In genomic region chr19:41570639-41571112, GRCh38 we compare ENCODE assay signal across 8 cellular contexts. TPM values are rescaled to one million over a fixed set of nuclear protein-coding genes. Genes with fewer than 3 reads are reported as not detected.
DNase-seq lines count a peak whose midpoint lies in the region; ATAC-seq and TF ChIP-seq lines count a peak whose summit lies in the region.

No MANE protein-coding gene starts in this region.

- H3K9me3 ChIP-seq in Caco-2: no peaks in the 10 kb centered on the region
- peaks cover 8% of the 10 kb centered on the region; the same call in 1 of the 2 replicates for H3K9me3 ChIP-seq in NT2/D1 (ENCODE audit: insufficient read depth, low read length)

- H3K9ac ChIP-seq in NT2/D1 (ENCODE audit: insufficient read length, low read depth): no peak overlapping the region

- POLR2A ChIA-PET in Caco-2 (lab: Charles Lee): interaction anchor here (0.6 kb wide), 1 partner anchor 132 kb away, joined by 3 read pairs; no protein-coding TSS in a partner anchor

- DNase-seq in Caco-2 (peak; percentile 80 to 83), HT1080 (ENCODE audit: low read depth) (peak; percentile 57), NT2/D1 (ENCODE audit: low read depth, low spot score) (peak; percentile 57), epithelial cell of proximal tubule (ENCODE audit: low read depth) (no peak)
- peak; percentile 51 for DNase-seq in activated CD8-positive, alpha-beta memory T cell treated with anti-CD3 and anti-CD28 coated beads, Interleukin-2, amount 50 U/mL, for 1 hour (ENCODE audit: extremely low read depth)
- DNase-seq in natural killer cell treated with Interleukin-12 subunit alpha and Interleukin-12 subunit beta and Interleukin-15 and Interleukin-18, amount 100 ng/mL, for 72 hours (ENCODE audit: low spot score): peak; percentile 87

- H3K4me3 ChIP-seq in Caco-2 (ENCODE audit: low read depth, low read length): no peak overlapping the region
- H3K4me3 ChIP-seq in NT2/D1 (ENCODE audit: insufficient read length, low read depth): no peak overlapping the region
- no peak overlapping the region for H3K4me3 ChIP-seq in epithelial cell of proximal tubule (ENCODE audit: low read depth, low read length)

- 0 out of 2 replicates have a peak, but pooled peaks cover 2% of the 10 kb centered on the region for H3K27me3 ChIP-seq in Caco-2 (replicated peaks; ENCODE audit: control insufficient read depth, insufficient read depth, low read length)
- peaks cover 99% of the 10 kb centered on the region for H3K27me3 ChIP-seq in NT2/D1 (ENCODE audit: insufficient read depth, insufficient read length)

- CTCF ChIA-PET in Caco-2 (lab: Charles Lee): interaction anchor here (0.6 to 1.3 kb wide), 6 partner anchors 19 to 230 kb away, joined by 3 to 13 read pairs (median 5); partner anchors contain the start of gene DMAC2

- H3K36me3 Mint-ChIP-seq in Caco-2 (ENCODE audit: insufficient read depth, unreplicated experiment): no peaks in the 10 kb centered on the region
- no peaks in the 10 kb centered on the region for H3K36me3 Mint-ChIP-seq in natural killer cell treated with Interleukin-12 subunit alpha and Interleukin-12 subunit beta and Interleukin-15 and Interleukin-18, amount 100 ng/mL, for 72 hours
- H3K36me3 Mint-ChIP-seq in stimulated activated memory B cell treated with anti-CD40 and anti-IgM and Interleukin-4, amounts not matched to agents 10 μg/mL and 1 μg/mL and 100 μg/mL, for 72 hours: peaks cover 14% of the 10 kb centered on the region

- ATAC-seq in natural killer cell treated with Interleukin-12 subunit alpha and Interleukin-12 subunit beta and Interleukin-15 and Interleukin-18, amount 100 ng/mL, for 72 hours: peak; percentile 88 to 89
- peak; percentile 97 for ATAC-seq in stimulated activated memory B cell treated with anti-CD40 and anti-IgM and Interleukin-4, amounts not matched to agents 10 μg/mL and 1 μg/mL and 100 μg/mL, for 72 hours
- ATAC-seq in HG02885 (IDR thresholded peaks at IDR 0.05; ENCODE audit: poor library complexity, unreplicated experiment): no peak

- H3K27me3 Mint-ChIP-seq in Caco-2 (ENCODE audit: insufficient read depth, unreplicated experiment): peaks cover 10% of the 10 kb centered on the region
- H3K27me3 Mint-ChIP-seq in natural killer cell treated with Interleukin-12 subunit alpha and Interleukin-12 subunit beta and Interleukin-15 and Interleukin-18, amount 100 ng/mL, for 72 hours: no peaks in the 10 kb centered on the region
- no peaks in the 10 kb centered on the region for H3K27me3 Mint-ChIP-seq in stimulated activated memory B cell treated with anti-CD40 and anti-IgM and Interleukin-4, amounts not matched to agents 10 μg/mL and 1 μg/mL and 100 μg/mL, for 72 hours

- no peaks in the 10 kb centered on the region for H3K9me3 Mint-ChIP-seq in Caco-2 (ENCODE audit: unreplicated experiment)
- H3K9me3 Mint-ChIP-seq in natural killer cell treated with Interleukin-12 subunit alpha and Interleukin-12 subunit beta and Interleukin-15 and Interleukin-18, amount 100 ng/mL, for 72 hours: no peaks in the 10 kb centered on the region
- H3K9me3 Mint-ChIP-seq in stimulated activated memory B cell treated with anti-CD40 and anti-IgM and Interleukin-4, amounts not matched to agents 10 μg/mL and 1 μg/mL and 100 μg/mL, for 72 hours: no peaks in the 10 kb centered on the region

- intact Hi-C loops in Caco-2 (cut with micrococcal nuclease; ENCODE audit: unreplicated experiment): loop anchor here (1.0 kb wide), 1 partner anchor 121 kb away; no protein-coding TSS in a partner anchor

- peak; percentile 84 to 96 for TF ChIP-seq CTCF in Caco-2 (IDR thresholded peaks at IDR 0.05; ENCODE audit: insufficient read depth in 1 of 2, low read depth in 1 of 2, low read length in 1 of 2, severe bottlenecking in 1 of 2, unreplicated experiment in 1 of 2)
- TF ChIP-seq CTCF in epithelial cell of proximal tubule (conservative IDR thresholded peaks at IDR 0.05; ENCODE audit: low read depth, low read length): peak; percentile 96

- H3K27ac Mint-ChIP-seq in Caco-2 (ENCODE audit: unreplicated experiment): no peak overlapping the region
- peak overlapping the region in 1 of 2 donors; percentile 58 for H3K27ac Mint-ChIP-seq in natural killer cell treated with Interleukin-12 subunit alpha and Interleukin-12 subunit beta and Interleukin-15 and Interleukin-18, amount 100 ng/mL, for 72 hours
- no peak overlapping the region for H3K27ac Mint-ChIP-seq in stimulated activated memory B cell treated with anti-CD40 and anti-IgM and Interleukin-4, amounts not matched to agents 10 μg/mL and 1 μg/mL and 100 μg/mL, for 72 hours

- BruUV-seq in Caco-2 (replicated peaks; lab: Mats Ljungman, UMichigan): no TSS peak

- no peaks in the 10 kb centered on the region for H3K4me1 ChIP-seq in Caco-2
- H3K4me1 ChIP-seq in NT2/D1 (ENCODE audit: insufficient read depth, insufficient read length): no peaks in the 10 kb centered on the region

- no peak overlapping the region for H3K4me3 Mint-ChIP-seq in Caco-2 (ENCODE audit: unreplicated experiment)
- H3K4me3 Mint-ChIP-seq in natural killer cell treated with Interleukin-12 subunit alpha and Interleukin-12 subunit beta and Interleukin-15 and Interleukin-18, amount 100 ng/mL, for 72 hours: no peak overlapping the region
- no peak overlapping the region for H3K4me3 Mint-ChIP-seq in stimulated activated memory B cell treated with anti-CD40 and anti-IgM and Interleukin-4, amounts not matched to agents 10 μg/mL and 1 μg/mL and 100 μg/mL, for 72 hours

- H3K36me3 ChIP-seq in Caco-2 (ENCODE audit: control insufficient read depth, insufficient read depth, low read length) (no peaks in the 10 kb centered on the region), NT2/D1 (ENCODE audit: insufficient read depth, insufficient read length, low read length) (no peaks in the 10 kb centered on the region)

- no peaks in the 10 kb centered on the region for H3K4me1 Mint-ChIP-seq in Caco-2 (ENCODE audit: low read depth, unreplicated experiment)
- H3K4me1 Mint-ChIP-seq in natural killer cell treated with Interleukin-12 subunit alpha and Interleukin-12 subunit beta and Interleukin-15 and Interleukin-18, amount 100 ng/mL, for 72 hours (ENCODE audit: low read depth in 2 of 2): peaks cover 12 to 14% of the 10 kb centered on the region in 2 donors
- peaks cover 32% of the 10 kb centered on the region for H3K4me1 Mint-ChIP-seq in stimulated activated memory B cell treated with anti-CD40 and anti-IgM and Interleukin-4, amounts not matched to agents 10 μg/mL and 1 μg/mL and 100 μg/mL, for 72 hours

RNA-seq across cellular contexts. Expression of gene CEACAM21, which starts 5.3 kb away (rescaled TPM):
- total RNA-seq in Caco-2 (2022) (not detected in 2 replicates), epithelial cell of proximal tubule (not detected in 2 replicates)
- total RNA-seq in HT1080 (2014; rRNA removed; shearing (Covaris generic)): not detected in 2 replicates
- not detected in 2 replicates for polyA plus RNA-seq in HT1080 (2015; cell fraction: cytosol; rRNA removed)
- polyA plus RNA-seq in HT1080 (2015; cell fraction: nucleus; rRNA removed): not detected in 2 replicates
- 10 to 100 TPM in 1 of 2 donors, 1 to 10 TPM in 1; 9.7 to 20.6 TPM for total RNA-seq in natural killer cell treated with Interleukin-12 subunit alpha and Interleukin-12 subunit beta and Interleukin-15 and Interleukin-18, amount 100 ng/mL, for 72 hours

RNA-seq across cellular contexts. Expression of gene CEACAM4, which starts 56.2 kb away (rescaled TPM):
- not detected in 2 replicates for total RNA-seq in Caco-2 (2022)
- not detected in 2 replicates for total RNA-seq in HT1080 (2014; rRNA removed; shearing (Covaris generic))
- polyA plus RNA-seq in HT1080 (2015; cell fraction: cytosol; rRNA removed): not detected in 2 replicates
- polyA plus RNA-seq in HT1080 (2015; cell fraction: nucleus; rRNA removed): not detected in 2 replicates
- not detected in 2 replicates for total RNA-seq in epithelial cell of proximal tubule
- total RNA-seq in natural killer cell treated with Interleukin-12 subunit alpha and Interleukin-12 subunit beta and Interleukin-15 and Interleukin-18, amount 100 ng/mL, for 72 hours: not detected

Comparison
In these comparisons a context has a peak if more than half of its experiments do, and no peak if none do; other contexts are left out.
1. RNA of gene CEACAM21, which starts 5.3 kb away (total RNA-seq): 9.7 to 20.6 TPM in natural killer cell treated with Interleukin-12 subunit alpha and Interleukin-12 subunit beta and Interleukin-15 and Interleukin-18, amount 100 ng/mL, for 72 hours; not detected in Caco-2, not detected in HT1080 and not detected in epithelial cell of proximal tubule; every median in the first group is over 10 times any median in the second.